ENCODE assay signal across 8 cellular contexts in genomic region chrX:136954930-136955329, GRCh38.
A peak's percentile ranks its signal among the peaks of the same experiment; 100 is the strongest.
DNase-seq lines count a peak whose midpoint lies in the region; ATAC-seq, FAIRE-seq and TF ChIP-seq lines count a peak whose summit lies in the region.

No MANE protein-coding gene starts in this region.

- no peak for TF ChIP-seq POLR2A in endothelial cell of umbilical vein (IDR thresholded peaks at IDR 0.05; ENCODE audit: low read depth, low read length)

- dilution Hi-C loops in endothelial cell of umbilical vein (cut with MboI; ENCODE audit: extremely low pct_ligation_motif_present, low sequenced_read_pairs) = no loop called here

- H3K4me3 ChIP-seq in cardiac muscle cell (no peak overlapping the region), endothelial cell of umbilical vein (replicated peaks in 1 of 3; ENCODE audit: insufficient read depth in 1 of 3, low read depth in 1 of 3, low read length in 3 of 3) (no peak overlapping the region)

- TF ChIP-seq CTCF in cardiac muscle cell (IDR thresholded peaks at IDR 0.05; ENCODE audit: low read depth, low read length) (peak; percentile 40), endothelial cell of umbilical vein (IDR thresholded peaks at IDR 0.05; ENCODE audit: extremely low read depth in 1 of 2, insufficient read depth in 1 of 2, low read depth in 1 of 2, low read length in 2 of 2) (peak in 1 of 2 donors; percentile 11)

- peak; percentile 77 for FAIRE-seq in endothelial cell of umbilical vein (lab: Jason Lieb, UNC)

- no peaks in the 10 kb centered on the region for H3K4me1 ChIP-seq in cardiac muscle cell (ENCODE audit: low read depth)
- no peaks in the 10 kb centered on the region for H3K4me1 ChIP-seq in endothelial cell of umbilical vein (ENCODE audit: control insufficient read depth, extremely low read depth, insufficient read depth, low read length)

- H3K27ac ChIP-seq in cardiac muscle cell (no peak overlapping the region), endothelial cell of umbilical vein (ENCODE audit: insufficient read depth, low read depth, low read length) (no peak overlapping the region)

- H2AFZ ChIP-seq in endothelial cell of umbilical vein (ENCODE audit: low read depth, low read length) = no peak overlapping the region

- no peaks in the 10 kb centered on the region for H3K9me1 ChIP-seq in endothelial cell of umbilical vein (replicated peaks; ENCODE audit: control insufficient read depth, extremely low read depth, insufficient read depth, low read length)

- no peak overlapping the region for H3K9ac ChIP-seq in endothelial cell of umbilical vein (replicated peaks; ENCODE audit: extremely low read depth, insufficient read depth, low read length)

- H3K9me3 ChIP-seq in cardiac muscle cell (ENCODE audit: low read depth) = no peaks in the 10 kb centered on the region
- no peaks in the 10 kb centered on the region for H3K9me3 ChIP-seq in endothelial cell of umbilical vein (replicated peaks; ENCODE audit: control insufficient read depth, insufficient read depth, low read length)

- ATAC-seq in Right ventricle myocardium inferior (no peak), GM21423 (IDR thresholded peaks at IDR 0.05; ENCODE audit: unreplicated experiment) (no peak)

- peak; percentile 16 to 55 for DNase-seq in cardiac muscle cell (ENCODE audit: low read depth in 1 of 2, low spot score in 1 of 2)
- no peak for DNase-seq in Right ventricle myocardium inferior (ENCODE audit: missing footprints)
- DNase-seq in NOMO-1 (lab: John Stamatoyannopoulos, UW; ENCODE audit: unreplicated experiment in 2 of 2) = peak; percentile 15 to 23
- peak; percentile 30 for DNase-seq in endothelial cell of umbilical vein (ENCODE audit: low read depth, low spot score)
- peak; percentile 16 for DNase-seq in renal cortical epithelial cell (ENCODE audit: low read depth)
- no peak for DNase-seq in mucosa of gallbladder (ENCODE audit: low spot score)
- DNase-seq in stimulated activated CD4-positive, alpha-beta T cell treated with anti-CD3 and anti-CD28 coated beads, Interleukin-4, amount 100 ng/mL, for 4 hours = no peak

- no peak overlapping the region for H3K4me2 ChIP-seq in endothelial cell of umbilical vein (ENCODE audit: insufficient read depth, low read length)

- POLR2A ChIA-PET in endothelial cell of umbilical vein (lab: Charles Lee) = no interaction called here

- no peaks in the 10 kb centered on the region for H4K20me1 ChIP-seq in endothelial cell of umbilical vein (replicated peaks; ENCODE audit: control insufficient read depth, extremely low read depth, insufficient read depth, low read length)

- no peaks in the 10 kb centered on the region for H3K36me3 ChIP-seq in cardiac muscle cell
- no peaks in the 10 kb centered on the region for H3K36me3 ChIP-seq in endothelial cell of umbilical vein (ENCODE audit: control insufficient read depth in 2 of 2, extremely low read depth in 1 of 2, insufficient read depth in 2 of 2, low read length in 2 of 2)

- H3K79me2 ChIP-seq in endothelial cell of umbilical vein (ENCODE audit: control insufficient read depth, insufficient read depth, low read length) = no peaks in the 10 kb centered on the region

- no TSS peak for BruUV-seq in endothelial cell of umbilical vein (replicated peaks; lab: Mats Ljungman, UMichigan)

- no peaks in the 10 kb centered on the region for H3K27me3 ChIP-seq in cardiac muscle cell
- H3K27me3 ChIP-seq in endothelial cell of umbilical vein (ENCODE audit: control insufficient read depth in 2 of 2, insufficient read depth in 2 of 2, low read length in 2 of 2) = no peaks in the 10 kb centered on the region

- CTCF ChIA-PET in endothelial cell of umbilical vein (lab: Charles Lee) = interaction anchor here (1.5 to 2.0 kb wide), 2 partner anchors 96 to 97 kb away, joined by 5 to 11 read pairs; no protein-coding TSS in a partner anchor

- intact Hi-C loops in Right ventricle myocardium inferior (cut with DNase I) (loop anchor here (5.0 kb wide), 1 partner anchor 97 kb away; no protein-coding TSS in a partner anchor), endothelial cell of umbilical vein (cut with micrococcal nuclease) (loop anchor here (1.0 kb wide), 1 partner anchor 97 kb away; no protein-coding TSS in a partner anchor)

TF ChIP-seq in endothelial cell of umbilical vein, 7 proteins besides CTCF, POLR2A, EP300 and RAD21:
- TF ChIP-seq JUN (IDR thresholded peaks at IDR 0.05; ENCODE audit: borderline replicate concordance, insufficient read depth, insufficient read length, low read depth) = no peak
- no peak for TF ChIP-seq POLR2AphosphoS5 (IDR thresholded peaks at IDR 0.05; ENCODE audit: insufficient read depth, low read depth, low read length)
- TF ChIP-seq EZH2 (IDR thresholded peaks at IDR 0.05; ENCODE audit: borderline replicate concordance, low read depth, low read length, severe bottlenecking) = no peak
- TF ChIP-seq, protein P1, sequence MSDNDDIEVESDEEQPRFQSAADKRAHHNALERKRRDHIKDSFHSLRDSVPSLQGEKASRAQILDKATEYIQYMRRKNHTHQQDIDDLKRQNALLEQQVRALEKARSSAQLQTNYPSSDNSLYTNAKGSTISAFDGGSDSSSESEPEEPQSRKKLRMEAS (IDR thresholded peaks at IDR 0.05; ENCODE audit: insufficient read depth, insufficient read length) = no peak
- no peak for TF ChIP-seq GATA2 (IDR thresholded peaks at IDR 0.05; ENCODE audit: insufficient read depth, insufficient read length, low read depth, low read length)
- no peak for TF ChIP-seq MYC (IDR thresholded peaks at IDR 0.05; ENCODE audit: low read depth, low read length)
- TF ChIP-seq FOS (IDR thresholded peaks at IDR 0.05; ENCODE audit: borderline replicate concordance, insufficient read depth, low read length) = no peak
TF ChIP-seq in endothelial cell of umbilical vein: peak in this region for 0.

Comparison
In these comparisons a context has a peak if more than half of its experiments do, and no peak if none do; other contexts are left out.
1. DNase-seq: peak in cardiac muscle cell (2 of 2), NOMO-1 (2 of 2), endothelial cell of umbilical vein (single experiment) and renal cortical epithelial cell (single experiment); none in Right ventricle myocardium inferior (single experiment), mucosa of gallbladder (single experiment) and stimulated activated CD4-positive, alpha-beta T cell treated with anti-CD3 and anti-CD28 coated beads, Interleukin-4, amount 100 ng/mL, for 4 hours (0 of 2).